ENCODE assay signal across 4 cellular contexts in genomic region chr4:77958897-77959296, GRCh38.
"Had no signal": no experiment of that assay in that cellular context is flagged by ENCODE, and none has a peak within 500 bp of the region (broad histone marks: within the 10 kb centered on the region; RNA-seq: fewer than 3 reads in every experiment).

No MANE protein-coding gene starts in this region.

- H3K9me3 Mint-ChIP-seq: IgD-negative memory B cell had no signal

- H3K4me3 ChIP-seq: K562 had no signal

- H3K4me3 Mint-ChIP-seq: IgD-negative memory B cell had no signal

- H3K27ac Mint-ChIP-seq: IgD-negative memory B cell had no signal

- H3K4me1 Mint-ChIP-seq: IgD-negative memory B cell had no signal

- H3K27me3 Mint-ChIP-seq: IgD-negative memory B cell had no signal

- H3K36me3 Mint-ChIP-seq: IgD-negative memory B cell had no signal

- H3K27ac ChIP-seq: HL-60 had no signal

- FAIRE-seq: HTR-8/SVneo had no signal
